In genomic region chr10:15015451-15015850, GRCh38 we compare ENCODE assay signal across 32 cellular contexts. TPM values are rescaled to one million over a fixed set of nuclear protein-coding genes. Genes with fewer than 3 reads are reported as not detected.
"Had no signal": no experiment of that assay in that cellular context is flagged by ENCODE, and none has a peak within 500 bp of the region (broad histone marks: within the 10 kb centered on the region; RNA-seq: fewer than 3 reads in every experiment).

No MANE protein-coding gene starts in this region.

- H3K27ac ChIP-seq: brain microvascular endothelial cell, WERI-Rb-1 had no signal

- H3K36me3 ChIP-seq: brain microvascular endothelial cell, WERI-Rb-1 had no signal

- DNase-seq: activated CD4-positive, alpha-beta memory T cell treated with anti-CD3 and anti-CD28 coated beads, Interleukin-2, amount 10 ng/mL, durations not matched to agents 7 days and 5 days; activated CD4-positive, alpha-beta T cell treated with anti-CD3 and anti-CD28 coated beads for 1 hour; activated CD4-positive, alpha-beta T cell treated with anti-CD3 and anti-CD28 coated beads for 48 hours; activated CD4-positive, CD25-positive, alpha-beta regulatory T cell; activated CD8-positive, alpha-beta memory T cell treated with anti-CD3 and anti-CD28 coated beads for 24 hours; activated CD8-positive, alpha-beta memory T cell treated with anti-CD3 and anti-CD28 coated beads, Interleukin-2, amount 10 ng/mL, durations not matched to agents 7 days and 5 days; activated effector memory CD4-positive, alpha-beta T cell treated with anti-CD3 and anti-CD28 coated beads, Interleukin-2, amount 50 U/mL, for 16 hours; activated naive CD4-positive, alpha-beta T cell; activated naive CD4-positive, alpha-beta T cell treated with anti-CD3 and anti-CD28 coated beads, Interleukin-2, amount 50 U/mL, for 16 hours; activated naive CD8-positive, alpha-beta T cell treated with anti-CD3 and anti-CD28 coated beads for 36 hours; activated T-cell treated with anti-CD3 and anti-CD28 coated beads, Interleukin-2, amount 50 U/mL, for 1 hour; activated T-cell treated with anti-CD3 and anti-CD28 coated beads, Interleukin-2, amount 50 U/mL, for 72 hours; amniotic stem cell; aorta; brain microvascular endothelial cell; NCI-H1105; NCI-H1417 treated with DMSO at 0.1 percent for 48 hours; NCI-H1930; NCI-H2081 treated with DMSO at 0.1 percent for 48 hours; NCI-H226; NCI-H446 treated with DMSO at 0.1 percent for 48 hours; NCI-H524; NCI-H69; NCI-H82; OCI-M1; Right ventricle myocardium superior; T1000; WERI-Rb-1 had no signal

- H3K27me3 ChIP-seq: brain microvascular endothelial cell had no signal

- ATAC-seq: activated CD8-positive, alpha-beta memory T cell treated with anti-CD3 and anti-CD28 coated beads, Interleukin-2, amount 10 ng/mL, durations not matched to agents 7 days and 5 days; activated T-cell treated with anti-CD3 and anti-CD28 coated beads, Interleukin-2, amount 50 U/mL, for 72 hours; activated T-helper 17 cell treated with anti-CD3 and anti-CD28 coated beads, Interleukin-2, amount 50 U/mL, for 72 hours had no signal

RNA-seq across cellular contexts. Expression of gene OLAH, which starts 28.3 kb away (rescaled TPM):
- total RNA-seq: M059J; T-helper 2 cell treated with Interferon-gamma antibody and Interleukin-4, amounts not matched to agents 100 ng/mL and 5 ng/mL, for 36 hours had no signal

RNA-seq across cellular contexts. Expression of gene MEIG1, which starts 56.3 kb away (rescaled TPM):
- total RNA-seq: aorta; M059J; Right ventricle myocardium superior; T-helper 1 cell treated with Interleukin-12 subunit alpha and Interleukin-12 subunit beta and Interleukin-4 antibody, amounts not matched to agents 30 ng/mL and 1 ng/mL, for 36 hours had no signal
- polyA plus RNA-seq: aorta had no signal
